ENCODE assay signal across 29 cellular contexts in genomic region chrX:154507673-154508072, GRCh38.
"Had no signal": no experiment of that assay in that cellular context is flagged by ENCODE, and none has a peak within 500 bp of the region (broad histone marks: within the 10 kb centered on the region; RNA-seq: fewer than 3 reads in every experiment).

No MANE protein-coding gene starts in this region.

- H2AFZ ChIP-seq: parathyroid adenoma had no signal

- H3K9me3 ChIP-seq: neutrophil, ovary, psoas muscle, right lobe of liver, sigmoid colon, suprapubic skin, testis, transverse colon, upper lobe of right lung, uterus had no signal

- H3K4me3 Mint-ChIP-seq: naive thymus-derived CD8-positive, alpha-beta T cell; natural killer cell treated with Interleukin-12 subunit alpha and Interleukin-12 subunit beta and Interleukin-15 and Interleukin-18, amount 100 ng/mL, for 72 hours; nephron progenitor cell; neural crest cell; stimulated activated memory B cell treated with anti-CD40 and anti-IgM and Interleukin-4, amounts not matched to agents 10 μg/mL and 1 μg/mL and 100 μg/mL, for 72 hours; stimulated activated naive CD8-positive, alpha-beta T cell treated with anti-CD3 and anti-CD28 coated beads, Interleukin-15, amount 100 ng/mL, for 72 hours; type B pancreatic cell had no signal

- H3K27ac ChIP-seq: neutrophil, ovary, parathyroid adenoma, psoas muscle, right lobe of liver, sigmoid colon, suprapubic skin, testis, tibial artery, transverse colon, upper lobe of right lung, uterus had no signal

- H3K27me3 ChIP-seq: neutrophil, ovary, right lobe of liver, sigmoid colon, suprapubic skin, testis, tibial artery, transverse colon, upper lobe of right lung, uterus had no signal

- FAIRE-seq: small intestine had no signal

- H3K9ac ChIP-seq: parathyroid adenoma had no signal

- H3K27ac Mint-ChIP-seq: natural killer cell treated with Interleukin-12 subunit alpha and Interleukin-12 subunit beta and Interleukin-15 and Interleukin-18, amount 100 ng/mL, for 72 hours; progenitor cell of endocrine pancreas; stimulated activated memory B cell treated with anti-CD40 and anti-IgM and Interleukin-4, amounts not matched to agents 10 μg/mL and 1 μg/mL and 100 μg/mL, for 72 hours; type B pancreatic cell had no signal

- H3K36me3 ChIP-seq: ovary, transverse colon, upper lobe of right lung, uterus had no signal

- H3K4me1 ChIP-seq: parathyroid adenoma, psoas muscle, right lobe of liver, sigmoid colon, suprapubic skin, testis, tibial artery, transverse colon, upper lobe of right lung, uterus had no signal

- H3K27me3 Mint-ChIP-seq: naive thymus-derived CD8-positive, alpha-beta T cell; progenitor cell of endocrine pancreas; stimulated activated memory B cell treated with anti-CD40 and anti-IgM and Interleukin-4, amounts not matched to agents 10 μg/mL and 1 μg/mL and 100 μg/mL, for 72 hours; stimulated activated naive CD8-positive, alpha-beta T cell treated with anti-CD3 and anti-CD28 coated beads, Interleukin-15, amount 100 ng/mL, for 72 hours; type B pancreatic cell had no signal

- H3K9me3 Mint-ChIP-seq: natural killer cell treated with Interleukin-12 subunit alpha and Interleukin-12 subunit beta and Interleukin-15 and Interleukin-18, amount 100 ng/mL, for 72 hours; stimulated activated memory B cell treated with anti-CD40 and anti-IgM and Interleukin-4, amounts not matched to agents 10 μg/mL and 1 μg/mL and 100 μg/mL, for 72 hours; stimulated activated naive CD8-positive, alpha-beta T cell treated with anti-CD3 and anti-CD28 coated beads, Interleukin-15, amount 100 ng/mL, for 72 hours; type B pancreatic cell had no signal

- DNase-seq: naive thymus-derived CD8-positive, alpha-beta T cell; nephron progenitor cell; ovary; psoas muscle; right lobe of liver; sigmoid colon; small intestine; stimulated activated CD4-positive, alpha-beta T cell treated with anti-CD3 and anti-CD28 coated beads, Interleukin-12 subunit alpha, Interleukin-12 subunit beta, amount 100 ng/mL, for 4 hours; stimulated activated CD4-positive, alpha-beta T cell treated with anti-CD3 and anti-CD28 coated beads, Interleukin-1b, Interleukin-23, amount 100 ng/mL, for 48 hours; stimulated activated CD4-positive, alpha-beta T cell treated with anti-CD3 and anti-CD28 coated beads, Interleukin-4, amount 100 ng/mL, for 1 hour; stimulated activated CD4-positive, alpha-beta T cell treated with anti-CD3 and anti-CD28 coated beads, Interleukin-4, amount 100 ng/mL, for 4 hours; stimulated activated CD8-positive, alpha-beta memory T cell treated with anti-CD3 and anti-CD28 coated beads, Interleukin-4, amount 100 ng/mL, for 48 hours; stimulated activated naive CD4-positive, alpha-beta T cell; stimulated activated naive CD8-positive, alpha-beta T cell treated with anti-CD3 and anti-CD28 coated beads, Interleukin-15, amount 100 ng/mL, for 72 hours; stimulated activated naive CD8-positive, alpha-beta T cell treated with anti-CD3 and anti-CD28 coated beads, Interleukin-15, Interleukin-2, amounts not matched to agents 100 U/mL and 50 U/mL, for 24 hours; substantia nigra; testis; tibial artery; transverse colon; upper lobe of right lung; uterus had no signal

- ATAC-seq: naive thymus-derived CD8-positive, alpha-beta T cell; natural killer cell treated with Interleukin-12 subunit alpha and Interleukin-12 subunit beta and Interleukin-15 and Interleukin-18, amount 100 ng/mL, for 72 hours; stimulated activated memory B cell treated with anti-CD40 and anti-IgM and Interleukin-4, amounts not matched to agents 10 μg/mL and 1 μg/mL and 100 μg/mL, for 72 hours; stimulated activated naive CD8-positive, alpha-beta T cell treated with anti-CD3 and anti-CD28 coated beads, Interleukin-15, amount 100 ng/mL, for 72 hours; stimulated activated naive CD8-positive, alpha-beta T cell treated with anti-CD3 and anti-CD28 coated beads, Interleukin-15, Interleukin-2, amounts not matched to agents 100 U/mL and 50 U/mL, for 24 hours; upper lobe of right lung had no signal

- H3K4me1 Mint-ChIP-seq: neural crest cell had no signal

- H3K79me2 ChIP-seq: parathyroid adenoma had no signal

- H3K4me3 ChIP-seq: ovary, psoas muscle, right lobe of liver, sigmoid colon, suprapubic skin, testis, tibial artery, transverse colon, upper lobe of right lung, uterus had no signal
